In genomic region chr13:113393572-113394503, GRCh38 we compare ENCODE assay signal across 8 cellular contexts. TPM values are rescaled to one million over a fixed set of nuclear protein-coding genes. Genes with fewer than 3 reads are reported as not detected.
DNase-seq lines count a peak whose midpoint lies in the region; ATAC-seq lines count a peak whose summit lies in the region.

No MANE protein-coding gene starts in this region.

- peaks cover 4% of the 10 kb centered on the region for H3K36me3 Mint-ChIP-seq in effector memory CD8-positive, alpha-beta T cell (ENCODE audit: insufficient read depth)

- peak; percentile 95 for ATAC-seq in GM19324 (IDR thresholded peaks at IDR 0.05; ENCODE audit: low FRiP score, unreplicated experiment)
- ATAC-seq in HG03439 (IDR thresholded peaks at IDR 0.05; ENCODE audit: unreplicated experiment) = peak; percentile 94
- peak; percentile 96 for ATAC-seq in effector memory CD8-positive, alpha-beta T cell (replicated peaks)

- DNase-seq in CD1c-positive myeloid dendritic cell (ENCODE audit: extremely low spot score) (peak; percentile 92), NCI-H774 (lab: John Stamatoyannopoulos, UW) (peak; percentile 95), mesenteric fat pad (ENCODE audit: low spot score) (peak; percentile 93)
- peak; percentile 33 to 75 for DNase-seq in activated CD8-positive, alpha-beta memory T cell treated with anti-CD3 and anti-CD28 coated beads for 1 hour (ENCODE audit: extremely low read depth in 1 of 2, low read depth in 1 of 2)
- peak; percentile 77 to 83 (median 81) for DNase-seq in effector memory CD8-positive, alpha-beta T cell
- DNase-seq in stimulated activated CD8-positive, alpha-beta memory T cell treated with anti-CD3 and anti-CD28 coated beads, Interleukin-15, amount 100 ng/mL, for 24 hours (ENCODE audit: low read depth) = peak; percentile 74

- peaks cover 4 to 6% of the 10 kb centered on the region in 2 donors for H3K4me1 Mint-ChIP-seq in effector memory CD8-positive, alpha-beta T cell (ENCODE audit: low read depth in 2 of 2)

- H3K9me3 Mint-ChIP-seq in effector memory CD8-positive, alpha-beta T cell = no peaks in the 10 kb centered on the region

- H3K27me3 Mint-ChIP-seq in effector memory CD8-positive, alpha-beta T cell = peaks cover 0 to 3% of the 10 kb centered on the region in 2 donors

- H3K27ac Mint-ChIP-seq in effector memory CD8-positive, alpha-beta T cell = no peak overlapping the region

- H3K4me3 Mint-ChIP-seq in effector memory CD8-positive, alpha-beta T cell = peak overlapping the region; percentile 74 to 80

RNA-seq across cellular contexts. Expression of gene GRTP1, which starts 29.9 kb away (rescaled TPM):
- total RNA-seq in mesenteric fat pad = 3.1 TPM

RNA-seq across cellular contexts. Expression of gene ADPRHL1, which starts 59.5 kb away (rescaled TPM):
- 2.1 TPM for total RNA-seq in mesenteric fat pad

Comparison
In these comparisons a context has a peak if more than half of its experiments do, and no peak if none do; other contexts are left out.
1. Peak in every context shown above with its lines: DNase-seq and ATAC-seq.